In the genomic region with DNA sequence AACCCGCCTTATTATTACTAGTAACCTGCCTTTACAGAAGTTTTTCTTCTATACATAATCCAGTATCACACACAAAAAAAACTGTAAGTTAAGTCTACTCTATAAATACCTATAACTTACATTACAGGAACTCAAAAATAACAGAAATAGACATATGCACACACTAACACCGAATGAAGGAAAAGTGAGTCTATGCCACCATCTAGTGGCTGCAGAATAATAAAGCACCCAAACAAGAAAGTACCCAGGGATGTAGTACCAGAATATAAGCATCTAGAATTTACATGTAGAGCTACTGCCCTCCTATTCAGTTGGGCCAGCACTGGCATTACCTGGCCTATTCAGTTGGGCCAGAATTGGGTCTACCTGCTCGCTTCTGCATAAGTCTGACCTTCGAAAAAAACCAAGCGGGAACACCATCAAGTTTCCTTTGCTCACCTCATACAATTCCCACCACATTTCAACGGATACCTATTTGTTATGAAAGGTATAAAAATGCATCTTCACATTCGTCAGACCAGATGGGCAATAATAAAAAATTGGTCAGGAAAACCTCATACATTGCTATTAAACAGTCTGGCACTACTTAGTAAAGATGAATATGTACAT, we compare ENCODE assay signal across 9 cellular contexts. TPM values are rescaled to one million over a fixed set of nuclear protein-coding genes. Genes with fewer than 3 reads are reported as not detected.
A peak's percentile ranks its signal among the peaks of the same experiment; 100 is the strongest.
DNase-seq lines count a peak whose midpoint lies in the region; ATAC-seq, FAIRE-seq and TF ChIP-seq lines count a peak whose summit lies in the region.
"Had no signal": no experiment of that assay in that cellular context is flagged by ENCODE, and none has a peak within 500 bp of the region (broad histone marks: within the 10 kb centered on the region; RNA-seq: fewer than 3 reads in every experiment).

No MANE protein-coding gene starts in this region.

- no peak overlapping the region for H3K27ac ChIP-seq in sigmoid colon

- peak overlapping the region; percentile 46 for H3K27ac Mint-ChIP-seq in activated B cell treated with CpG ODN at 0.5 μM for 24 hours

- WGBS in sigmoid colon, 2 donors: 29 to 41% methylated on average over 7 of the region's 7 CpGs

- H3K36me3 ChIP-seq in sigmoid colon: no peaks in the 10 kb centered on the region

- H3K4me3 ChIP-seq in sigmoid colon: no peak overlapping the region

- DNase-seq in EH (ENCODE audit: low read depth) (peak; percentile 78), NCI-H2227 (lab: John Stamatoyannopoulos, UW; ENCODE audit: unreplicated experiment) (peak; percentile 45), activated B cell treated with CpG ODN at 0.5 μM for 24 hours (no peak), frontal cortex (ENCODE audit: low spot score in 2 of 2) (peak; percentile 31 to 44), sigmoid colon (no peak), KG1 (lab: John Stamatoyannopoulos, UW) (no peak)

- TF ChIP-seq CTCF in activated B cell treated with CpG ODN at 0.5 μM for 24 hours (IDR thresholded peaks at IDR 0.05): no peak
- TF ChIP-seq CTCF in sigmoid colon (IDR thresholded peaks at IDR 0.05): peak; percentile 39 to 61 (median 58)

- no peaks in the 10 kb centered on the region for H3K27me3 ChIP-seq in sigmoid colon

- H3K27me3 Mint-ChIP-seq in activated B cell treated with CpG ODN at 0.5 μM for 24 hours: no peaks in the 10 kb centered on the region

- CTCF ChIA-PET in activated B cell treated with CpG ODN at 0.5 μM for 24 hours (lab: Charles Lee): interaction anchor here (1.0 to 2.4 kb wide), 2 partner anchors 650 to 1346 kb away, joined by 3 to 6 read pairs; a partner anchor contains a TSS

- peaks cover 8% of the 10 kb centered on the region for H3K36me3 Mint-ChIP-seq in activated B cell treated with CpG ODN at 0.5 μM for 24 hours (ENCODE audit: low read depth)

- H3K9me3 Mint-ChIP-seq in activated B cell treated with CpG ODN at 0.5 μM for 24 hours: no peaks in the 10 kb centered on the region

- no peak for TF ChIP-seq POLR2A in sigmoid colon (IDR thresholded peaks at IDR 0.05)

- no peak overlapping the region for H3K4me3 Mint-ChIP-seq in activated B cell treated with CpG ODN at 0.5 μM for 24 hours

- POLR2A ChIA-PET in activated B cell treated with CpG ODN at 0.5 μM for 24 hours (lab: Charles Lee): no interaction called here

- no peak for TF ChIP-seq EP300 in sigmoid colon (IDR thresholded peaks at IDR 0.05)

- H3K9me3 ChIP-seq in sigmoid colon: no peaks in the 10 kb centered on the region

- ATAC-seq in GM19395 (IDR thresholded peaks at IDR 0.05; ENCODE audit: unreplicated experiment) (peak; percentile 53), HG03280 (IDR thresholded peaks at IDR 0.05; ENCODE audit: unreplicated experiment) (peak; percentile 38), activated B cell treated with CpG ODN at 0.5 μM for 24 hours (ENCODE audit: low read depth) (peak; percentile 21)

- peaks cover 30% of the 10 kb centered on the region for H3K4me1 Mint-ChIP-seq in activated B cell treated with CpG ODN at 0.5 μM for 24 hours

- intact Hi-C loops in activated B cell treated with CpG ODN at 0.5 μM for 24 hours (cut with micrococcal nuclease): loop anchor here (1.0 to 10.0 kb wide), 5 partner anchors 251 to 1345 kb away; no protein-coding TSS in a partner anchor
- intact Hi-C loops in sigmoid colon (cut with DNase I): loop anchor here (2.0 to 10.0 kb wide), 2 partner anchors 717 to 811 kb away; a partner anchor contains a TSS

- H3K4me1 ChIP-seq in sigmoid colon: peaks cover 0 to 10% (median 3%) of the 10 kb centered on the region in 4 donors

- FAIRE-seq in frontal cortex (lab: Jason Lieb, UNC): peak; percentile 95

RNA-seq across cellular contexts. Expression of a gene that starts 4.0 kb away (rescaled TPM):
- total RNA-seq in activated B cell treated with CpG ODN at 0.5 μM for 24 hours: 21.9 and 22.7 TPM in 2 replicates
- 107 TPM for total RNA-seq in frontal cortex
- total RNA-seq in sigmoid colon: 10 to 100 TPM; 18.3 to 23.8 (median 22.0) TPM
- 10 to 100 TPM; 24.5 to 97.9 (median 92.7) TPM for polyA plus RNA-seq in sigmoid colon

RNA-seq across cellular contexts. Expression of a gene that starts 20.4 kb away (rescaled TPM):
- 15.3 and 17.4 TPM in 2 replicates for total RNA-seq in activated B cell treated with CpG ODN at 0.5 μM for 24 hours
- 13.5 TPM for total RNA-seq in frontal cortex
- 1 to 10 TPM in 3 of 4 donors, under 1 TPM in 1; 0.83 to 2.3 (median 1.5) TPM for total RNA-seq in sigmoid colon
- 1 to 10 TPM in 1 of 3 donors, not detected in 2; 1.2 TPM for polyA plus RNA-seq in sigmoid colon

RNA-seq across cellular contexts. Expression of a gene that starts 49.2 kb away (rescaled TPM):
- total RNA-seq in activated B cell treated with CpG ODN at 0.5 μM for 24 hours: not detected in 2 replicates
- not detected for total RNA-seq in frontal cortex
- not detected for total RNA-seq in sigmoid colon
- polyA plus RNA-seq in sigmoid colon: not detected
- polyA plus RNA-seq: adipose tissue had no signal

Comparison
In these comparisons a context has a peak if more than half of its experiments do, and no peak if none do; other contexts are left out.
1. DNase-seq: peak in EH (single experiment), NCI-H2227 (single experiment) and frontal cortex (2 of 2); none in activated B cell treated with CpG ODN at 0.5 μM for 24 hours (single experiment), sigmoid colon (single experiment) and KG1 (single experiment).
2. Peak in every context shown above with its lines, with median percentiles within 50 percentile points of each other: ATAC-seq.